In the genomic region with DNA sequence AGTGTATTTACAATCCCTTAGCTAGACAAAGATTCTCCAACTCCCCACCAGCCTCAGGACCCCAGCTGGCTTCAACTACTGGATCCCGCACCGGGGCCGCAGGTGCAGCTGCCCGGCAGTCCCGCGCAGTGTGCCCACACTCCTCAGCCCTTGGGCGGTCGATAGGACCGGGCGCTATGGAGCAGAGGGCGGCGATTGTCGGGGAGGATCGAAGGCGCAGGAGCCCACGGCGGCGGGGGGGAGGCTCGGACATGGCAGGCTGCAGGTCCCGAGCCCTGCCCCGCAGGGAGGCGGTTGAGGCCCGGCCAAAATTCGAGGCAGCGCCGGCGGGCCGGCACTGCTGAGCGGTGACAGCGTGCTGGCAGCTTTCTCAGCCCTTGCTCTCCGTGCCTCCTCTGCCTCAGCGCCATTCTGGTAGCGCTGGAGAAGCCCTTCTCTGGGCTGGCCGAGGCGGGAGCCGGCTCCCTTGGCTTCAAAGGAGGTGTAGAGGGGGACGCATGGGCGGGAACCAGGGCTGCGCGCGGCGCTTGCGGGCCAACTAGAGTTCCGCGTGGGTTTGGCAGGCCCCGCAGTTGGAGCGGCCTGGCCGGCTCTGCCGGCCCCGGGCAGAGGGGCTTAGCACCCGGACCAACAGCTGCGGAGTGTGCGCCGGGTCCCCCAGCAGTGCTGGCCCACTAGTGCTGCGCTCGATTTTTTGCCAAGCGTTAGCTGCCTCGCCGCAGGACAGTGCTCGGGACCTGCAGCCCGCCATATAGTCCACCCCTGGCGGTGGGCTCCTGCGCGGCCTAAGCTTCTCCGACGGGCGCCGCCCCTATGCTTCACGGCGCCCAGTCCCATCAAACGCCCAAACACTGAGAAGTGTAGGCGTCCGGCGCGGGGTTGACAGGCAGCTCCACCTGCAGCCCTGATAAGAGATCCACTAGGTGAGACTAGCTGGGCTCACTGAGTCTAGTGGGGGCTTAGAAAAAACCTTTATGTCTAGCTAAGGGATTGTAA, we compare ENCODE assay signal across 21 cellular contexts. TPM values are rescaled to one million over a fixed set of nuclear protein-coding genes. Genes with fewer than 3 reads are reported as not detected.
DNase-seq lines count a peak whose midpoint lies in the region; ATAC-seq, FAIRE-seq and TF ChIP-seq lines count a peak whose summit lies in the region.
"Had no signal": no experiment of that assay in that cellular context is flagged by ENCODE, and none has a peak within 500 bp of the region (broad histone marks: within the 10 kb centered on the region; RNA-seq: fewer than 3 reads in every experiment).

No MANE protein-coding gene starts in this region.

- H3T11ph ChIP-seq in H9 (ENCODE audit: low read length), result no peak overlapping the region

- H3K56ac ChIP-seq in H9 (ENCODE audit: insufficient read length, low read depth, low read length), result no peak overlapping the region
- H3K56ac ChIP-seq in H1 (replicated peaks; ENCODE audit: insufficient read length, low read depth, low read length), result no peak overlapping the region

- H3K23ac ChIP-seq in H9 (ENCODE audit: insufficient read length, low read depth, low read length) (no peak overlapping the region), H1 (ENCODE audit: insufficient read length) (no peak overlapping the region)

- TF ChIP-seq EP300 in H1 (IDR thresholded peaks at IDR 0.05; ENCODE audit: borderline replicate concordance in 1 of 2, low read depth in 2 of 2, low read length in 2 of 2) (no peak), suprapubic skin (IDR thresholded peaks at IDR 0.05) (no peak)

- ATAC-seq in left lung, result peak; percentile 46
- ATAC-seq in GM21723 (IDR thresholded peaks at IDR 0.05; ENCODE audit: unreplicated experiment), result no peak

- H3K4me1 Mint-ChIP-seq in H9, result peaks cover 55 to 62% of the 10 kb centered on the region in 2 experiments
- H3K4me1 Mint-ChIP-seq: activated B cell treated with CpG ODN at 0.5 μM for 24 hours; CD4-positive, alpha-beta memory T cell had no signal

- H3K36me3 Mint-ChIP-seq in H9 (ENCODE audit: insufficient read depth in 1 of 3, low read depth in 3 of 3), result peaks cover 0 to 11% (median 2%) of the 10 kb centered on the region in 3 experiments; a peak in 3 of 7 replicates
- H3K36me3 Mint-ChIP-seq: CD4-positive, alpha-beta memory T cell had no signal

- H3K4me2 ChIP-seq in H9 (ENCODE audit: insufficient read depth, insufficient read length, low read length) (no peak overlapping the region), H1 (ENCODE audit: insufficient read depth in 1 of 2, low read depth in 2 of 2, low read length in 2 of 2) (no peak overlapping the region), skeletal muscle satellite cell (ENCODE audit: low read length) (peak overlapping the region; percentile 78)
- H3K4me2 ChIP-seq: SK-N-SH had no signal

- TF ChIP-seq POLR2A in H1 (IDR thresholded peaks at IDR 0.05; ENCODE audit: control extremely low read depth in 1 of 2, low read depth in 2 of 2, low read length in 2 of 2), result no peak
- no peak for TF ChIP-seq POLR2A in suprapubic skin (IDR thresholded peaks at IDR 0.05)

- H3K36me3 ChIP-seq in H1 (ENCODE audit: control insufficient read depth in 2 of 4, insufficient read depth in 4 of 4, low read length in 3 of 4) (no peaks in the 10 kb centered on the region), left lung (no peaks in the 10 kb centered on the region), skeletal muscle satellite cell (ENCODE audit: insufficient read depth, low read length) (no peaks in the 10 kb centered on the region), suprapubic skin (no peaks in the 10 kb centered on the region)
- H3K36me3 ChIP-seq: neutrophil had no signal

- H2BK5ac ChIP-seq in H9 (ENCODE audit: insufficient read length, low read length) (no peak overlapping the region), H1 (ENCODE audit: low read depth, low read length) (no peak overlapping the region)

- H2BK120ac ChIP-seq in H9 (ENCODE audit: low read depth, low read length, poor library complexity, severe bottlenecking), result no peak overlapping the region
- H2BK120ac ChIP-seq in H1 (replicated peaks; ENCODE audit: low read depth, low read length), result no peak overlapping the region

- H3K4me3 ChIP-seq in H1 (ENCODE audit: extremely low read depth in 1 of 4, insufficient read depth in 2 of 4, low read depth in 3 of 4, low read length in 4 of 4) (no peak overlapping the region), left lung (no peak overlapping the region), skeletal muscle satellite cell (ENCODE audit: low read length) (peak overlapping the region; percentile 42), suprapubic skin (no peak overlapping the region)

- no peak overlapping the region for H4K5ac ChIP-seq in H9 (ENCODE audit: insufficient read length, low read depth, low read length)
- no peak overlapping the region for H4K5ac ChIP-seq in H1 (ENCODE audit: insufficient read length, low read depth, low read length)

- H4K91ac ChIP-seq in H9 (ENCODE audit: insufficient read length, low read depth, low read length) (no peak overlapping the region), H1 (replicated peaks; ENCODE audit: insufficient read length, low read length) (no peak overlapping the region)

- H3K14ac ChIP-seq in H9 (ENCODE audit: insufficient read depth, low read length) (no peak overlapping the region), H1 (ENCODE audit: insufficient read length) (no peak overlapping the region)

- intact Hi-C loops in left lung (cut with DNase I), result no loop called here

- H2AFZ ChIP-seq in H9 (ENCODE audit: low read length) (no peak overlapping the region), H1 (ENCODE audit: low read length) (no peak overlapping the region)

- no peaks in the 10 kb centered on the region for H3K27me3 Mint-ChIP-seq in H9 (ENCODE audit: low read depth)

- no peak overlapping the region for H3K4me3 Mint-ChIP-seq in H9
- H3K4me3 Mint-ChIP-seq: activated B cell treated with CpG ODN at 0.5 μM for 24 hours; CD4-positive, alpha-beta memory T cell had no signal

- no peak for FAIRE-seq in H1 (lab: Jason Lieb, UNC)
- FAIRE-seq: HTR-8/SVneo had no signal

- H2BK15ac ChIP-seq in H9 (ENCODE audit: low read depth, low read length), result no peak overlapping the region
- H2BK15ac ChIP-seq in H1 (ENCODE audit: low read length), result no peak overlapping the region

- POLR2A ChIA-PET in H1 (lab: Charles Lee; ENCODE audit: partially characterized antibody), result interaction anchor here (1.6 to 2.9 kb wide), 2 partner anchors 9 kb away, joined by 5 to 12 read pairs; no protein-coding TSS in a partner anchor

- H2AK5ac ChIP-seq in H9 (ENCODE audit: insufficient read length, low read length) (no peak overlapping the region), H1 (ENCODE audit: low read depth, low read length) (no peak overlapping the region)

- no peak overlapping the region for H2BK20ac ChIP-seq in H9 (ENCODE audit: low read depth, low read length, poor library complexity, severe bottlenecking)
- H2BK20ac ChIP-seq in H1 (ENCODE audit: low read length), result no peak overlapping the region

- H3K4ac ChIP-seq in H9 (ENCODE audit: low read depth, low read length) (no peak overlapping the region), H1 (replicated peaks; ENCODE audit: insufficient read length, low read depth, low read length) (no peak overlapping the region)

- no peak overlapping the region for H3K27ac ChIP-seq in H9 (ENCODE audit: insufficient read length, low read depth, low read length)
- no peak overlapping the region for H3K27ac ChIP-seq in H1 (ENCODE audit: low read depth, low read length)
- H3K27ac ChIP-seq in left lung, result no peak overlapping the region
- no peak overlapping the region for H3K27ac ChIP-seq in suprapubic skin
- H3K27ac ChIP-seq: neutrophil had no signal

- whole genome bisulfite sequencing in H9 (ENCODE audit: extremely low coverage, insufficient read length, low lambda C conversion rate), result no CpG with 5 or more reads among the region's 75 CpGs
- WGBS in H1 (ENCODE audit: extremely low coverage in 1 of 2, insufficient coverage in 1 of 2, insufficient read length in 1 of 2, insufficient replicate concordance in 2 of 2, low coverage in 1 of 2, low lambda C conversion rate in 2 of 2, missing lambda C conversion rate in 1 of 2), 2 experiments, result 96% methylated on average over 66 of the region's 75 CpGs; no CpG with 5 or more reads in 1 of the 2 experiments
- 84% methylated on average over 23 of the region's 75 CpGs for WGBS in suprapubic skin

- no peak for TF ChIP-seq RAD21 in H1 (IDR thresholded peaks at IDR 0.05 in 1 of 2, conservative IDR thresholded peaks at IDR 0.05 in 1 of 2; ENCODE audit: low read depth in 2 of 2, low read length in 2 of 2)

- H3K23me2 ChIP-seq in H9 (ENCODE audit: insufficient read length, low read depth, low read length, poor library complexity, severe bottlenecking) (no peaks in the 10 kb centered on the region), H1 (ENCODE audit: low read depth, low read length) (no peaks in the 10 kb centered on the region)

- H3K9me3 ChIP-seq in H9 (ENCODE audit: control insufficient read depth, low read depth, low read length) (no peaks in the 10 kb centered on the region), H1 (ENCODE audit: insufficient read depth in 2 of 2, low read depth in 1 of 2, low read length in 1 of 2) (peaks cover 0 to 8% of the 10 kb centered on the region in 2 experiments; a peak in 1 of 4 replicates), left lung (peaks cover 0 to 2% of the 10 kb centered on the region in 2 donors), skeletal muscle satellite cell (replicated peaks; ENCODE audit: low read length) (no peaks in the 10 kb centered on the region), suprapubic skin (no peaks in the 10 kb centered on the region)
- H3K9me3 ChIP-seq: neutrophil, SK-N-SH had no signal

- CTCF ChIA-PET in H1 (lab: Charles Lee; ENCODE audit: partially characterized antibody), result interaction anchor here (1.1 to 2.8 kb wide), 3 partner anchors 9 to 102 kb away, joined by 3 to 10 read pairs (median 4); partner anchors contain the start of gene NHLRC1

- peaks cover 12% of the 10 kb centered on the region for H3K4me1 ChIP-seq in H9 (ENCODE audit: insufficient read depth, low read length)
- peaks cover 5 to 18% (median 15%) of the 10 kb centered on the region in 4 experiments for H3K4me1 ChIP-seq in H1 (replicated peaks in 1 of 4; ENCODE audit: control insufficient read depth in 3 of 4, insufficient read depth in 4 of 4, low read length in 3 of 4)
- H3K4me1 ChIP-seq in left lung, result no peaks in the 10 kb centered on the region
- H3K4me1 ChIP-seq in skeletal muscle satellite cell (ENCODE audit: control insufficient read depth, insufficient read depth, low read length), result peaks cover 12% of the 10 kb centered on the region
- H3K4me1 ChIP-seq in suprapubic skin, result peaks cover 13% of the 10 kb centered on the region

- H4K20me1 ChIP-seq in H9 (ENCODE audit: control insufficient read depth, insufficient read depth, insufficient read length), result no peaks in the 10 kb centered on the region
- H4K20me1 ChIP-seq in H1 (replicated peaks in 1 of 2; ENCODE audit: control insufficient read depth in 1 of 2, insufficient read depth in 2 of 2, low read length in 2 of 2), result no peaks in the 10 kb centered on the region

- peaks cover 0 to 3% of the 10 kb centered on the region in 2 experiments; a peak in 3 of 5 replicates for H3K9me3 Mint-ChIP-seq in H9
- H3K9me3 Mint-ChIP-seq: activated B cell treated with CpG ODN at 0.5 μM for 24 hours had no signal

- no peak overlapping the region for H4K8ac ChIP-seq in H9 (replicated peaks; ENCODE audit: insufficient read length, low read depth, low read length)
- H4K8ac ChIP-seq in H1 (ENCODE audit: extremely low read depth, insufficient read depth, low read length), result peak overlapping the region; percentile 62

- H3K79me1 ChIP-seq in H9 (ENCODE audit: insufficient read depth, low read depth, low read length, poor library complexity, severe bottlenecking) (no peaks in the 10 kb centered on the region), H1 (ENCODE audit: low read depth, low read length) (no peaks in the 10 kb centered on the region)

- no peak overlapping the region for H3K9ac ChIP-seq in H9 (ENCODE audit: extremely low read depth, insufficient read length, low read length)
- no peak overlapping the region for H3K9ac ChIP-seq in H1 (replicated peaks in 1 of 4; ENCODE audit: extremely low read depth in 1 of 4, low read depth in 3 of 4, low read length in 3 of 4)
- no peak overlapping the region for H3K9ac ChIP-seq in skeletal muscle satellite cell (ENCODE audit: low read depth, low read length)
- H3K9ac ChIP-seq: SK-N-SH had no signal

- H3K79me2 ChIP-seq in H9 (ENCODE audit: insufficient read depth, low read length) (no peaks in the 10 kb centered on the region), H1 (ENCODE audit: control insufficient read depth in 1 of 2, insufficient read depth in 2 of 2, low read length in 2 of 2) (no peaks in the 10 kb centered on the region)

- H3K27ac Mint-ChIP-seq in H9, result no peak overlapping the region
- H3K27ac Mint-ChIP-seq: activated B cell treated with CpG ODN at 0.5 μM for 24 hours; CD4-positive, alpha-beta memory T cell had no signal

- H2BK12ac ChIP-seq in H9 (ENCODE audit: insufficient read length, low read depth, low read length) (no peak overlapping the region), H1 (ENCODE audit: low read depth, low read length) (no peak overlapping the region; the same call in 1 of the 2 replicates)

- DNase-seq in H9 (peak; percentile 48), H1 (ENCODE audit: low read depth in 1 of 2, low spot score in 2 of 2) (no peak), left lung (no peak), COLO829 (ENCODE audit: low spot score) (no peak), NCI-H1092 (lab: John Stamatoyannopoulos, UW) (no peak), suprapubic skin (ENCODE audit: low spot score in 2 of 2) (no peak)
- DNase-seq: activated B cell treated with CpG ODN at 0.5 μM for 24 hours; activated CD4-positive, alpha-beta T cell treated with anti-CD3 and anti-CD28 coated beads, Interleukin-2, amount 50 U/mL, for 48 hours; activated gamma-delta T cell; CD4-positive, alpha-beta memory T cell; DMS153; GDM1; Kasumi-1; NCI-H1105 treated with DMSO at 0.1 percent for 48 hours; NCI-H524 treated with DMSO at 0.1 percent for 48 hours; SK-N-SH; T-helper 9 cell had no signal

- no peaks in the 10 kb centered on the region for H3K27me3 ChIP-seq in H9 (ENCODE audit: insufficient read depth, low read length)
- no peaks in the 10 kb centered on the region for H3K27me3 ChIP-seq in H1 (replicated peaks in 1 of 4; ENCODE audit: control insufficient read depth in 3 of 4, extremely low read depth in 1 of 4, insufficient read depth in 3 of 4, low read length in 3 of 4)
- H3K27me3 ChIP-seq in left lung, result peaks cover 0 to 13% of the 10 kb centered on the region in 2 donors
- H3K27me3 ChIP-seq in skeletal muscle satellite cell (ENCODE audit: control insufficient read depth, insufficient read depth, low read length), result no peaks in the 10 kb centered on the region
- no peaks in the 10 kb centered on the region for H3K27me3 ChIP-seq in suprapubic skin

- TF ChIP-seq CTCF in H9 (conservative IDR thresholded peaks at IDR 0.05) (no peak), H1 (IDR thresholded peaks at IDR 0.05; ENCODE audit: control extremely low read depth in 1 of 3, insufficient read depth in 1 of 3, low read depth in 1 of 3, low read length in 3 of 3) (no peak), left lung (IDR thresholded peaks at IDR 0.05) (no peak), suprapubic skin (IDR thresholded peaks at IDR 0.05) (no peak)

- peak overlapping the region; percentile 18 for H3K18ac ChIP-seq in H9 (ENCODE audit: insufficient read length, low read depth, low read length)
- H3K18ac ChIP-seq in H1 (ENCODE audit: extremely low read depth, low read length), result 0 out of 2 replicates have a peak overlapping the region, but pooled peaks have one; percentile 14

RNA-seq across cellular contexts. Expression of gene KIF13A, which starts 32.4 kb away (rescaled TPM):
- total RNA-seq in H9 (2021) (38.2 and 43.1 TPM in 2 replicates), left lung (10 to 100 TPM; 42.7 to 49.3 TPM), suprapubic skin (10 to 100 TPM; 73.0 to 91.9 (median 78.9) TPM)
- total RNA-seq in H1 (2021; fragmentation: NEBNext Ultra II Directional; extraction: Animal tissue kit (Norgen Biotek cat#: 25700)), result 40.8 and 43.3 TPM in 2 replicates
- 10.4 and 14.7 TPM in 2 replicates for polyA plus RNA-seq in H1 (2011; rRNA removed)
- polyA plus RNA-seq in H1 (2011; cell fraction: cytosol; rRNA removed), result 18.0 TPM
- 20.1 TPM for polyA plus RNA-seq in H1 (2011; cell fraction: nucleus; rRNA removed)
- 20.9 to 26.8 TPM (median 23.9 TPM) in 4 replicates for polyA plus RNA-seq in H1 (2012, experiment 1 of 2)
- polyA plus RNA-seq in H1 (2012, experiment 2 of 2), result 4.9 TPM
- 14.8 TPM for polyA plus RNA-seq in H1 (2013, experiment 1 of 2)
- polyA plus RNA-seq in H1 (2013, experiment 2 of 2), result 14.9 TPM
- 30.6 and 36.4 TPM in 2 replicates for polyA minus RNA-seq in H1 (2011; rRNA and poly(A)+ RNA removed)
- 24.3 TPM for polyA minus RNA-seq in H1 (2011; cell fraction: cytosol; rRNA and poly(A)+ RNA removed)
- polyA minus RNA-seq in H1 (2011; cell fraction: nucleus; rRNA and poly(A)+ RNA removed), result 37.2 TPM
- 23.6 and 26.6 TPM in 2 replicates for total RNA-seq in skeletal muscle satellite cell (2012; rRNA removed)
